Comparison of ENCODE assay signal across 9 cellular contexts in the genomic region with DNA sequence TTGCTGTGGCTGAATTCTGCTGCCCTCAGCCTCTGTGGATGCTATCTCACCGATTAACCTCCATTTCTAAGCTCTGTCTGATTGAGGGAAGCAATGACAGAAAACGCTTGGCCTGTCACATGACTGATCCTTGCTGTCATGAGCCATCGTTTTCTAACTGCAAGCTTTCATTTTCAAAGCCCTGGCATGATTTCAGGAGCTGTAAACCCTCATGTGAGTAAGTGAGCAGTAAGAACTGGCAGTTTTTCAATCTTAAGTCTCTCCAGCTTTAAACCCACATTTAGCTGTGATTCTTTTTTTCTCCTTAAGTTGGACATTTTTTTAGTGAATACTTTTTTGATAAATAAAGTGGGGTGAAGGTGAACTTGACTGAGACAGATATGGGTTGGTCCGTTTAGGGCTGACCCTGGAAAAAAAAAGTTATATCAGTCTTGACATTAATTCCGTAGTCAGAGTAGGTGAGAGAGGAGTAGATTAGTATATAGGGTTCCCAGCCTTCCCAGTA.
DNase-seq lines count a peak whose midpoint lies in the region; ATAC-seq and TF ChIP-seq lines count a peak whose summit lies in the region.
"Had no signal": no experiment of that assay in that cellular context is flagged by ENCODE, and none has a peak within 500 bp of the region (broad histone marks: within the 10 kb centered on the region; RNA-seq: fewer than 3 reads in every experiment).

No MANE protein-coding gene starts in this region.

- H3K27ac ChIP-seq in right cardiac atrium (ENCODE audit: low read length): peak overlapping the region; percentile 23
- peak overlapping the region in 6 of 8 donors; percentile 7 to 48 (median 15) for H3K27ac ChIP-seq in spleen

- H3K36me3 ChIP-seq in adipocyte (ENCODE audit: control insufficient read depth, insufficient read depth, low read length, severe bottlenecking) (no peaks in the 10 kb centered on the region), spleen (no peaks in the 10 kb centered on the region)

- H3K9ac ChIP-seq in adipocyte (ENCODE audit: low read length): peak overlapping the region; percentile 82

- peaks cover 34% of the 10 kb centered on the region for H3K4me1 ChIP-seq in adipocyte (ENCODE audit: control insufficient read depth, insufficient read depth, low read length)
- H3K4me1 ChIP-seq in right cardiac atrium (ENCODE audit: control insufficient read depth, insufficient read depth, low read length): no peaks in the 10 kb centered on the region
- peaks cover 0 to 26% (median 5%) of the 10 kb centered on the region in 6 donors for H3K4me1 ChIP-seq in spleen

- no peak overlapping the region for H3K4me3 ChIP-seq in HFF-Myc (replicated peaks; ENCODE audit: low read depth, low read length)
- H3K4me3 ChIP-seq in adipocyte (ENCODE audit: low read length): peak overlapping the region; percentile 55
- H3K4me3 ChIP-seq in right cardiac atrium (ENCODE audit: low read length): peak overlapping the region; percentile 23
- H3K4me3 ChIP-seq in spleen: no peak overlapping the region

- DNase-seq in HFF-Myc (ENCODE audit: extremely low read depth, low read depth) (peak; percentile 78), adipocyte (ENCODE audit: low read depth) (peak; percentile 95), right cardiac atrium (peak in 2 of 3 donors; percentile 29 to 71), spleen (no peak)
- DNase-seq in stimulated activated naive CD4-positive, alpha-beta T cell (lab: John Stamatoyannopoulos, UW): no peak
- no peak for DNase-seq in effector CD4-positive, alpha-beta T cell
- DNase-seq: T-helper 2 cell had no signal

- intact Hi-C loops in right cardiac atrium (cut with DNase I): no loop called here
- intact Hi-C loops in spleen (cut with DNase I; ENCODE audit: low total_unique reads): no loop called here

- H3K27me3 ChIP-seq in adipocyte (replicated peaks; ENCODE audit: control insufficient read depth, insufficient read depth, low read length): no peaks in the 10 kb centered on the region
- no peaks in the 10 kb centered on the region for H3K27me3 ChIP-seq in right cardiac atrium (ENCODE audit: control insufficient read depth, insufficient read depth)
- H3K27me3 ChIP-seq in spleen (replicated peaks in 1 of 7): no peaks in the 10 kb centered on the region

- TF ChIP-seq CTCF in HFF-Myc (IDR thresholded peaks at IDR 0.05; ENCODE audit: low read depth, low read length, missing control alignments) (no peak), spleen (IDR thresholded peaks at IDR 0.05 in 8 of 11, conservative IDR thresholded peaks at IDR 0.05 in 3 of 11) (no peak)

- 26% methylated on average over 5 of the region's 5 CpGs for WGBS in right cardiac atrium
- WGBS in spleen, 5 donors: 28 to 70% (median 38%) methylated on average over 5 of the region's 5 CpGs

- ATAC-seq in right cardiac atrium: peak; percentile 84 to 87
- no peak for ATAC-seq in HG03280 (IDR thresholded peaks at IDR 0.05; ENCODE audit: unreplicated experiment)
- no peak for ATAC-seq in GM21825 (IDR thresholded peaks at IDR 0.05; ENCODE audit: unreplicated experiment)

- no peak for TF ChIP-seq POLR2A in spleen (IDR thresholded peaks at IDR 0.05)

- H3K9me3 ChIP-seq in adipocyte (ENCODE audit: control insufficient read depth, low read length) (no peaks in the 10 kb centered on the region), right cardiac atrium (ENCODE audit: control insufficient read depth, low read length) (no peaks in the 10 kb centered on the region), spleen (no peaks in the 10 kb centered on the region)

Comparison
In these comparisons a context has a peak if more than half of its experiments do, and no peak if none do; other contexts are left out.
1. DNase-seq: peak in HFF-Myc (single experiment), adipocyte (single experiment) and right cardiac atrium (2 of 3); none in spleen (single experiment), stimulated activated naive CD4-positive, alpha-beta T cell (0 of 6) and effector CD4-positive, alpha-beta T cell (single experiment).
2. H3K4me3 ChIP-seq: peak in adipocyte (single experiment) and right cardiac atrium (single experiment); none in HFF-Myc (single experiment) and spleen (0 of 8).
3. ATAC-seq: peak in right cardiac atrium (2 of 2); none in HG03280 (single experiment) and GM21825 (single experiment).